ENCODE assay signal across 8 cellular contexts in the genomic region with DNA sequence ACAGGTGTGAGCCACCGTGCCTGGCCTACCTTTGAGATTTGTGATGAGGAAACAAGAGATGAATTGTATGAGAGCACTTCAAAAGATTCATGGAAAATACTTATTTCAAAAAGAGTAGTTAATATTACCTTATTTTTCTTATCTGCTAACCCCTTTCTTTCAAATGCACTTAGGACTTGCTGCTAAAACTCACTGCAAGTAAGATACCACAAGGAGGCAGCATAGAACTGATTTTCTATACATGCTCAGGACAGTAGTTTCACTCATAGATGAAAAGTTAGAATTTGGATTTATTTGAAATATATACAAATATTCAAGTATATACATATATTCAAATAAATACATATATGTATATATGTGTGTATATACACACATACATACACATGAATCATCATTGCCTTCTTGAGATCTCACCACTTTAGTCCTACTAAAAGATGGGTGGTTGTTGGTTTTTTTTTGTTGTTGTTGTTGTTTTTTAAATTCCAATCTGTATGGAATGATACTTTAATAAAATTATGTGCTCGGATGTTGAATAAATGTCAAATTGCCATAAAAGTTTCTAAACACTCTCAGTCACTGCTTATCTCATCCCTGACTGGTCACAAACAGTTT. TPM values are rescaled to one million over a fixed set of nuclear protein-coding genes. Genes with fewer than 3 reads are reported as not detected.
A peak's percentile ranks its signal among the peaks of the same experiment; 100 is the strongest.
DNase-seq lines count a peak whose midpoint lies in the region; ATAC-seq and TF ChIP-seq lines count a peak whose summit lies in the region.

No MANE protein-coding gene starts in this region.

- intact Hi-C loops in CD4-positive, alpha-beta T cell (cut with DNase I, micrococcal nuclease), result loop anchor here (1.0 to 10.0 kb wide), 3 partner anchors 81 to 263 kb away; a partner anchor contains a TSS
- intact Hi-C loops in posterior vena cava (cut with DNase I), result no loop called here
- intact Hi-C loops in lower leg skin (cut with DNase I; ENCODE audit: low total_unique reads), result no loop called here

- no peak for ATAC-seq in CD4-positive, alpha-beta T cell (ENCODE audit: poor library complexity)
- ATAC-seq in GM23338 (no peak), HG03520 (IDR thresholded peaks at IDR 0.05; ENCODE audit: unreplicated experiment) (no peak)

- H3K4me2 ChIP-seq in GM23338 (no peak overlapping the region), osteoblast (ENCODE audit: insufficient read depth, low read length) (no peak overlapping the region)

- CTCF ChIA-PET in CD4-positive, alpha-beta T cell (lab: Charles Lee), result interaction anchor here (0.7 kb wide), 1 partner anchor 193 kb away, joined by 3 read pairs; no protein-coding TSS in a partner anchor

- H3K79me2 ChIP-seq in GM23338 (replicated peaks; ENCODE audit: insufficient read depth) (no peaks in the 10 kb centered on the region), osteoblast (ENCODE audit: insufficient read depth, low read length) (peaks cover 5% of the 10 kb centered on the region)

- peak; percentile 69 for TF ChIP-seq CTCF in CD4-positive, alpha-beta T cell (IDR thresholded peaks at IDR 0.05)
- TF ChIP-seq CTCF in GM23338 (conservative IDR thresholded peaks at IDR 0.05; ENCODE audit: low read depth in 2 of 2) (peak; percentile 64 to 74), endothelial cell (IDR thresholded peaks at IDR 0.05; ENCODE audit: unreplicated experiment) (peak; percentile 55), osteoblast (IDR thresholded peaks at IDR 0.05; ENCODE audit: extremely low read depth, low read depth, low read length) (peak; percentile 70), lower leg skin (IDR thresholded peaks at IDR 0.05) (no peak)

- TF ChIP-seq POLR2A in lower leg skin (IDR thresholded peaks at IDR 0.05), result no peak

- H3F3A ChIP-seq in GM23338 (replicated peaks; ENCODE audit: low read depth), result 0 out of 2 replicates have a peak, but pooled peaks cover 7% of the 10 kb centered on the region

- H3K36me3 ChIP-seq in GM23338 (ENCODE audit: insufficient read depth) (0 out of 2 replicates have a peak, but pooled peaks cover 4% of the 10 kb centered on the region), osteoblast (ENCODE audit: insufficient read depth, low read length) (peaks cover 31% of the 10 kb centered on the region)

- no peaks in the 10 kb centered on the region for H3K27me3 ChIP-seq in CD4-positive, alpha-beta T cell (ENCODE audit: control insufficient read depth, insufficient read depth, low read length)
- H3K27me3 ChIP-seq in GM23338 (ENCODE audit: insufficient read depth), result no peaks in the 10 kb centered on the region
- H3K27me3 ChIP-seq in osteoblast (ENCODE audit: insufficient read depth, low read length), result no peaks in the 10 kb centered on the region

- POLR2A ChIA-PET in CD4-positive, alpha-beta T cell (lab: Charles Lee), result no interaction called here

- H3K9me3 ChIP-seq in CD4-positive, alpha-beta T cell (ENCODE audit: control insufficient read depth, low read length), result no peaks in the 10 kb centered on the region
- no peaks in the 10 kb centered on the region for H3K9me3 ChIP-seq in osteoblast (ENCODE audit: low read depth, low read length)

- no peaks in the 10 kb centered on the region for H3K27me3 Mint-ChIP-seq in CD4-positive, alpha-beta T cell
- H3K27me3 Mint-ChIP-seq in GM23338 (ENCODE audit: insufficient read depth, low read depth, poor library complexity) (peaks cover 4% of the 10 kb centered on the region), endothelial cell (ENCODE audit: unreplicated experiment) (peaks cover 3% of the 10 kb centered on the region)

- DNase-seq in CD4-positive, alpha-beta T cell, result no peak
- peak; percentile 74 for DNase-seq in GM23338 (ENCODE audit: low spot score)
- DNase-seq in RPMI8226, result peak; percentile 48
- DNase-seq in endothelial cell (ENCODE audit: low spot score), result no peak
- DNase-seq in osteoblast (ENCODE audit: insufficient read length, low spot score, missing footprints), result no peak
- no peak for DNase-seq in posterior vena cava (ENCODE audit: low spot score)
- DNase-seq in lower leg skin (ENCODE audit: low spot score in 2 of 2), result no peak

- no peaks in the 10 kb centered on the region for H3K9me3 Mint-ChIP-seq in CD4-positive, alpha-beta T cell
- H3K9me3 Mint-ChIP-seq in GM23338, result no peaks in the 10 kb centered on the region
- no peaks in the 10 kb centered on the region for H3K9me3 Mint-ChIP-seq in endothelial cell (ENCODE audit: unreplicated experiment)

- no peak overlapping the region for H3K4me3 ChIP-seq in GM23338
- H3K4me3 ChIP-seq in osteoblast (ENCODE audit: insufficient read depth, low read length), result no peak overlapping the region
- H3K4me3 ChIP-seq in lower leg skin (ENCODE audit: low read depth, poor library complexity, severe bottlenecking), result no peak overlapping the region

- H3K27ac Mint-ChIP-seq in CD4-positive, alpha-beta T cell, result peak overlapping the region; percentile 98
- H3K27ac Mint-ChIP-seq in GM23338 (no peak overlapping the region), endothelial cell (ENCODE audit: unreplicated experiment) (no peak overlapping the region)

- H4K20me1 ChIP-seq in GM23338 (replicated peaks; ENCODE audit: insufficient read depth) (0 out of 2 replicates have a peak, but pooled peaks cover 3% of the 10 kb centered on the region), osteoblast (ENCODE audit: insufficient read depth, low read length) (no peaks in the 10 kb centered on the region)

- peaks cover 56% of the 10 kb centered on the region for H3K4me1 Mint-ChIP-seq in CD4-positive, alpha-beta T cell (ENCODE audit: low read depth)
- H3K4me1 Mint-ChIP-seq in GM23338 (peaks cover 9% of the 10 kb centered on the region; the same call in 2 of the 3 replicates), endothelial cell (ENCODE audit: unreplicated experiment) (peaks cover 4% of the 10 kb centered on the region)

- peak overlapping the region; percentile 90 for H3K4me3 Mint-ChIP-seq in CD4-positive, alpha-beta T cell
- no peak overlapping the region for H3K4me3 Mint-ChIP-seq in GM23338
- no peak overlapping the region for H3K4me3 Mint-ChIP-seq in endothelial cell (ENCODE audit: unreplicated experiment)

- WGBS in lower leg skin, 2 donors, result 74 to 76% methylated on average over 2 of the region's 2 CpGs

- no peaks in the 10 kb centered on the region for H3K9me2 ChIP-seq in GM23338 (ENCODE audit: insufficient read depth)

- H3K36me3 Mint-ChIP-seq in CD4-positive, alpha-beta T cell (ENCODE audit: low read depth), result peaks cover 76% of the 10 kb centered on the region
- H3K36me3 Mint-ChIP-seq in GM23338 (ENCODE audit: low read depth) (peaks cover 10% of the 10 kb centered on the region; the same call in 1 of the 3 replicates), endothelial cell (ENCODE audit: low read depth, unreplicated experiment) (peaks cover 3% of the 10 kb centered on the region)

- peaks cover 7% of the 10 kb centered on the region for H3K4me1 ChIP-seq in GM23338 (ENCODE audit: insufficient read depth)
- peaks cover 9% of the 10 kb centered on the region for H3K4me1 ChIP-seq in osteoblast (ENCODE audit: insufficient read depth, low read length)

- H3K27ac ChIP-seq in CD4-positive, alpha-beta T cell (ENCODE audit: low read depth, low read length), result no peak overlapping the region
- no peak overlapping the region for H3K27ac ChIP-seq in GM23338 (ENCODE audit: low read depth)
- H3K27ac ChIP-seq in osteoblast (ENCODE audit: low read depth, low read length), result no peak overlapping the region

- H2AFZ ChIP-seq in GM23338 (no peak overlapping the region), osteoblast (ENCODE audit: low read length) (no peak overlapping the region)

TF ChIP-seq in GM23338, 12 proteins besides CTCF, POLR2A, EP300 and RAD21 (continues in another document):
- TF ChIP-seq, protein P1, sequence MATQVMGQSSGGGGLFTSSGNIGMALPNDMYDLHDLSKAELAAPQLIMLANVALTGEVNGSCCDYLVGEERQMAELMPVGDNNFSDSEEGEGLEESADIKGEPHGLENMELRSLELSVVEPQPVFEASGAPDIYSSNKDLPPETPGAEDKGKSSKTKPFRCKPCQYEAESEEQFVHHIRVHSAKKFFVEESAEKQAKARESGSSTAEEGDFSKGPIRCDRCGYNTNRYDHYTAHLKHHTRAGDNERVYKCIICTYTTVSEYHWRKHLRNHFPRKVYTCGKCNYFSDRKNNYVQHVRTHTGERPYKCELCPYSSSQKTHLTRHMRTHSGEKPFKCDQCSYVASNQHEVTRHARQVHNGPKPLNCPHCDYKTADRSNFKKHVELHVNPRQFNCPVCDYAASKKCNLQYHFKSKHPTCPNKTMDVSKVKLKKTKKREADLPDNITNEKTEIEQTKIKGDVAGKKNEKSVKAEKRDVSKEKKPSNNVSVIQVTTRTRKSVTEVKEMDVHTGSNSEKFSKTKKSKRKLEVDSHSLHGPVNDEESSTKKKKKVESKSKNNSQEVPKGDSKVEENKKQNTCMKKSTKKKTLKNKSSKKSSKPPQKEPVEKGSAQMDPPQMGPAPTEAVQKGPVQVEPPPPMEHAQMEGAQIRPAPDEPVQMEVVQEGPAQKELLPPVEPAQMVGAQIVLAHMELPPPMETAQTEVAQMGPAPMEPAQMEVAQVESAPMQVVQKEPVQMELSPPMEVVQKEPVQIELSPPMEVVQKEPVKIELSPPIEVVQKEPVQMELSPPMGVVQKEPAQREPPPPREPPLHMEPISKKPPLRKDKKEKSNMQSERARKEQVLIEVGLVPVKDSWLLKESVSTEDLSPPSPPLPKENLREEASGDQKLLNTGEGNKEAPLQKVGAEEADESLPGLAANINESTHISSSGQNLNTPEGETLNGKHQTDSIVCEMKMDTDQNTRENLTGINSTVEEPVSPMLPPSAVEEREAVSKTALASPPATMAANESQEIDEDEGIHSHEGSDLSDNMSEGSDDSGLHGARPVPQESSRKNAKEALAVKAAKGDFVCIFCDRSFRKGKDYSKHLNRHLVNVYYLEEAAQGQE (IDR thresholded peaks at IDR 0.05; ENCODE audit: unreplicated experiment), result no peak

RNA-seq across cellular contexts. Expression of a gene that starts 2.4 kb away (rescaled TPM):
- total RNA-seq in CD4-positive, alpha-beta T cell, result 100 to 1,000 TPM in 1 of 2 experiments, 10 to 100 TPM in 1; 92.3 to 103 TPM
- total RNA-seq in GM23338 (2014; rRNA removed; shearing (Covaris generic)), result 15.7 and 33.5 TPM in 2 replicates
- polyA plus RNA-seq in GM23338 (2016; fragmentation: Nextera tagmentation; extraction: Ambion mirVana), result 16.6 and 23.9 TPM in 2 replicates
- total RNA-seq in endothelial cell (ENCODE audit: unreplicated experiment) (31.1 TPM), osteoblast (61.0 and 66.6 TPM in 2 replicates), posterior vena cava (10 to 100 TPM; 49.6 to 52.6 TPM), lower leg skin (100 to 1,000 TPM in 3 of 4 donors, 10 to 100 TPM in 1; 74.9 to 166 (median 114) TPM)

RNA-seq across cellular contexts. Expression of a gene that starts 33.2 kb away (rescaled TPM):
- total RNA-seq in CD4-positive, alpha-beta T cell, result not detected
- total RNA-seq in GM23338 (2014; rRNA removed; shearing (Covaris generic)), result not detected in 2 replicates
- not detected in 2 replicates for polyA plus RNA-seq in GM23338 (2016; fragmentation: Nextera tagmentation; extraction: Ambion mirVana)
- total RNA-seq in endothelial cell (ENCODE audit: unreplicated experiment) (not detected), osteoblast (not detected in 2 replicates), posterior vena cava (under 1 TPM; 0.43 to 0.65 TPM), lower leg skin (under 1 TPM in 1 of 4 donors, not detected in 3; 0.20 TPM)

RNA-seq across cellular contexts. Expression of a gene that starts 54.3 kb away (rescaled TPM):
- 10 to 100 TPM; 17.5 to 22.5 TPM for total RNA-seq in CD4-positive, alpha-beta T cell
- total RNA-seq in GM23338 (2014; rRNA removed; shearing (Covaris generic)), result 14.3 and 16.5 TPM in 2 replicates
- 2.2 and 3.4 TPM in 2 replicates for polyA plus RNA-seq in GM23338 (2016; fragmentation: Nextera tagmentation; extraction: Ambion mirVana)
- total RNA-seq in endothelial cell (ENCODE audit: unreplicated experiment), result 5.1 TPM
- 17.7 and 25.6 TPM in 2 replicates for total RNA-seq in osteoblast
- total RNA-seq in posterior vena cava, result 10 to 100 TPM; 16.0 to 17.3 TPM
- total RNA-seq in lower leg skin, result 10 to 100 TPM; 10.7 to 33.4 (median 20.0) TPM

Comparison
In these comparisons a context has a peak if more than half of its experiments do, and no peak if none do; other contexts are left out.
1. DNase-seq: peak in GM23338 (single experiment) and RPMI8226 (single experiment); none in CD4-positive, alpha-beta T cell (0 of 10), endothelial cell (single experiment), osteoblast (single experiment), posterior vena cava (single experiment) and lower leg skin (0 of 2).
2. CTCF ChIP-seq: peak in CD4-positive, alpha-beta T cell (single experiment), GM23338 (2 of 2), endothelial cell (single experiment) and osteoblast (single experiment); none in lower leg skin (0 of 3).
3. intact Hi-C loops: an anchor here in CD4-positive, alpha-beta T cell (1.0 to 10.0 kb wide); none called in posterior vena cava and lower leg skin.